21 cellular contexts compared by ENCODE assay signal in the genomic region with DNA sequence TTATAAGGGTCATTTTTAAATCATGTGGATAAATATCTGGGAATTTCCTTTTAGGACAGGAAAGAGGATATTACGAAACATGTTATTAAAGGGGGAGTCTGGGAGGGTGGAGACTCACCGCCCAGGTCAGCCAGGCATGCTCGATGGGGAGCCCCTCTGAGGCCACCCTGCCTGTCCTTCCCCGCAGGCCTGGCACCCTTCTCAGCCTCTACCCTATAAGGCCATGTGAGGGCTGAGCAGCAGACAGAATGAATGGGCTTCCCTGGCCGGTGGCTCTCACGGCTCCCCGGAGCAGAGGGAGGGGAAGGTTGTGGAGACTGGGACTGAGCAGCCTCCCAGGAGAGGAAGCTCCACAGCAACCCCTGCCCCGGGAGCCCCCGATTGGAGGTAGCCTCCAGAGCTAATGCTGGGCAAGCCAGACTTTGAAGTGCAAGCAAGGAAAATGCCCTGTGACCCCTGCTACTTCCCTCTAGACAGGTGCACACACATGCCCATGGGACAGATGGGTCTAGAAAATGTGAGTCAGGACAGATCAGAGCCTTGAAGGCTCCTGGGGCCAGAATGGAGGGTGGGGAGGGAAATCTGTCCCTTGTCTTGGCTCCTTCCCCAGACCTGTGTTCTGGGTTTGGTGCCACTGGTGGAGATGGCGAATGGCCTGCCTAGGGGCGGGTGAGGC. TPM values are rescaled to one million over a fixed set of nuclear protein-coding genes. Genes with fewer than 3 reads are reported as not detected.
A peak's percentile ranks its signal among the peaks of the same experiment; 100 is the strongest.
DNase-seq lines count a peak whose midpoint lies in the region; ATAC-seq, FAIRE-seq and TF ChIP-seq lines count a peak whose summit lies in the region.
"Had no signal": no experiment of that assay in that cellular context is flagged by ENCODE, and none has a peak within 500 bp of the region (broad histone marks: within the 10 kb centered on the region; RNA-seq: fewer than 3 reads in every experiment).

No MANE protein-coding gene starts in this region.

- WGBS in heart left ventricle, 4 donors, result 55 to 72% (median 65%) methylated on average over 9 to 11 of the region's 11 CpGs
- 66 to 78% methylated on average over 5 to 10 of the region's 11 CpGs for WGBS in esophagus squamous epithelium, 2 donors

- H2AFZ ChIP-seq in parathyroid adenoma, result no peak overlapping the region
- H2AFZ ChIP-seq: neural progenitor cell had no signal

- TF ChIP-seq CTCF in heart left ventricle (IDR thresholded peaks at IDR 0.05) (no peak), fibroblast of villous mesenchyme (IDR thresholded peaks at IDR 0.05; ENCODE audit: insufficient read depth, low read depth, low read length) (no peak), parathyroid adenoma (IDR thresholded peaks at IDR 0.05) (no peak), vagina (IDR thresholded peaks at IDR 0.05) (no peak), esophagus squamous epithelium (IDR thresholded peaks at IDR 0.05) (no peak)

- intact Hi-C loops in heart left ventricle (cut with DNase I), result no loop called here
- intact Hi-C loops in left ventricle myocardium superior (cut with micrococcal nuclease), result no loop called here
- intact Hi-C loops in vagina (cut with DNase I), result no loop called here
- intact Hi-C loops in esophagus squamous epithelium (cut with DNase I), result no loop called here

- H3K4me2 ChIP-seq in parathyroid adenoma (ENCODE audit: low read length), result no peak overlapping the region
- H3K4me2 ChIP-seq: neural progenitor cell had no signal

- H3K9me3 ChIP-seq in heart left ventricle (no peaks in the 10 kb centered on the region), parathyroid adenoma (ENCODE audit: control insufficient read depth, low read length) (no peaks in the 10 kb centered on the region), vagina (no peaks in the 10 kb centered on the region), esophagus squamous epithelium (no peaks in the 10 kb centered on the region)

- DNase-seq in heart left ventricle (no peak), left ventricle myocardium superior (no peak), fibroblast of villous mesenchyme (ENCODE audit: low read depth) (peak; percentile 49), vagina (ENCODE audit: extremely low spot score in 2 of 2) (no peak), RCC 7860 (ENCODE audit: low spot score) (no peak), esophagus squamous epithelium (lab: John Stamatoyannopoulos, UW) (no peak)
- DNase-seq: activated CD4-positive, alpha-beta T cell treated with anti-CD3 and anti-CD28 coated beads, Interleukin-2, amount 50 U/mL, for 1 hour; activated naive CD4-positive, alpha-beta T cell treated with anti-CD3 and anti-CD28 coated beads, Interleukin-2, amount 10 ng/mL, durations not matched to agents 7 days and 5 days; activated T-cell treated with anti-CD3 and anti-CD28 coated beads, Interleukin-2, amount 50 U/mL, for 24 hours; DMS153; foreskin melanocyte; GF-D8; NCI-H146; NCI-H748 treated with DMSO at 0.1 percent for 48 hours; OCI-M1; stimulated activated naive CD4-positive, alpha-beta T cell treated with Interleukin-2 at 50 U/mL for 16 hours had no signal

- TF ChIP-seq POLR2A in heart left ventricle (IDR thresholded peaks at IDR 0.05), result no peak
- no peak for TF ChIP-seq POLR2A in vagina (IDR thresholded peaks at IDR 0.05)
- TF ChIP-seq POLR2A in esophagus squamous epithelium (IDR thresholded peaks at IDR 0.05), result no peak

- H3K36me3 ChIP-seq in heart left ventricle (no peaks in the 10 kb centered on the region), parathyroid adenoma (ENCODE audit: control insufficient read depth, insufficient read depth, low read length) (no peaks in the 10 kb centered on the region), vagina (no peaks in the 10 kb centered on the region), esophagus squamous epithelium (no peaks in the 10 kb centered on the region)
- H3K36me3 ChIP-seq: neural progenitor cell had no signal

- ATAC-seq in heart left ventricle (peak in 2 of 4 donors; percentile 22 to 47), left ventricle myocardium superior (no peak), HG03565 (IDR thresholded peaks at IDR 0.05; ENCODE audit: unreplicated experiment) (no peak)

- no peaks in the 10 kb centered on the region for H3K79me2 ChIP-seq in parathyroid adenoma

- H3K4me3 ChIP-seq in heart left ventricle, result no peak overlapping the region
- no peak overlapping the region for H3K4me3 ChIP-seq in fibroblast of villous mesenchyme (ENCODE audit: low read depth, low read length)
- no peak overlapping the region for H3K4me3 ChIP-seq in parathyroid adenoma (ENCODE audit: low read depth, low read length)
- H3K4me3 ChIP-seq in vagina, result no peak overlapping the region
- H3K4me3 ChIP-seq in esophagus squamous epithelium, result no peak overlapping the region
- H3K4me3 ChIP-seq: neural progenitor cell had no signal

- H3K9ac ChIP-seq in parathyroid adenoma, result no peak overlapping the region
- H3K9ac ChIP-seq: neural progenitor cell had no signal

- H3K27me3 ChIP-seq in heart left ventricle (peaks cover 0 to 2% (median 0%) of the 10 kb centered on the region in 9 donors), parathyroid adenoma (ENCODE audit: control insufficient read depth, insufficient read depth, low read length) (no peaks in the 10 kb centered on the region), vagina (no peaks in the 10 kb centered on the region), esophagus squamous epithelium (peaks cover 0 to 7% (median 0%) of the 10 kb centered on the region in 4 donors)
- H3K27me3 ChIP-seq: neural progenitor cell had no signal

- H3K4me1 ChIP-seq in heart left ventricle (peaks cover 6 to 69% (median 32%) of the 10 kb centered on the region in 12 donors), parathyroid adenoma (peaks cover 7% of the 10 kb centered on the region), vagina (peaks cover 13% of the 10 kb centered on the region), esophagus squamous epithelium (peaks cover 0 to 23% (median 13%) of the 10 kb centered on the region in 3 donors)

- FAIRE-seq in RCC 7860 (lab: Jason Lieb, UNC), result no peak
- FAIRE-seq: colon had no signal

- H3K27ac ChIP-seq in heart left ventricle (peak overlapping the region; percentile 24 to 95 (median 54)), parathyroid adenoma (peak overlapping the region; percentile 56), vagina (peak overlapping the region; percentile 13), esophagus squamous epithelium (peak overlapping the region in 2 of 4 donors; percentile 17 to 41)
- H3K27ac ChIP-seq: C4-2B, neural progenitor cell had no signal

RNA-seq across cellular contexts. Expression of gene ARMC9, which starts 13.2 kb away (rescaled TPM):
- 1 to 10 TPM; 1.3 to 4.7 (median 3.4) TPM for total RNA-seq in heart left ventricle
- polyA plus RNA-seq in heart left ventricle, result 1 to 10 TPM in 1 of 2 donors, under 1 TPM in 1; 0.95 to 2.4 TPM
- total RNA-seq in left ventricle myocardium superior, result 2.3 TPM
- total RNA-seq in fibroblast of villous mesenchyme, result 189 and 260 TPM in 2 replicates
- total RNA-seq in vagina, result 16.0 TPM
- total RNA-seq in esophagus squamous epithelium, result 10 to 100 TPM in 1 of 4 donors, 1 to 10 TPM in 3; 2.1 to 13.9 (median 3.9) TPM

Comparison
In these comparisons a context has a peak if more than half of its experiments do, and no peak if none do; other contexts are left out.
1. RNA of gene ARMC9, which starts 13.2 kb away (total RNA-seq): 189 to 260 TPM in fibroblast of villous mesenchyme; 16.0 TPM in vagina (single experiment), 2.1 to 13.9 TPM in esophagus squamous epithelium, 1.3 to 4.7 TPM in heart left ventricle and 2.3 TPM in left ventricle myocardium superior (single experiment); every median in the first group is over 10 times any median in the second.